9 cellular contexts compared by ENCODE assay signal in genomic region chr20:63552481-63553249, GRCh38. TPM values are rescaled to one million over a fixed set of nuclear protein-coding genes. Genes with fewer than 3 reads are reported as not detected.
DNase-seq lines count a peak whose midpoint lies in the region; ATAC-seq and TF ChIP-seq lines count a peak whose summit lies in the region.
"Had no signal": no experiment of that assay in that cellular context is flagged by ENCODE, and none has a peak within 500 bp of the region (broad histone marks: within the 10 kb centered on the region; RNA-seq: fewer than 3 reads in every experiment).

No MANE protein-coding gene starts in this region.

- peak overlapping the region; percentile 93 to 98 (median 97) for H3K27ac Mint-ChIP-seq in CD4-positive, alpha-beta memory T cell
- H3K27ac Mint-ChIP-seq in dendritic cell treated with granulocyte-macrophage colony-stimulating factor and Interleukin-4, amounts not matched to agents 40 ng/mL and 50 ng/mL, for 4 days: no peak overlapping the region

- H3K4me2 ChIP-seq in PC-3 (ENCODE audit: low read length): 0 out of 2 replicates have a peak overlapping the region, but pooled peaks have one; percentile 5

- TSS peak; percentile 26 for BruUV-seq in PC-3 (replicated peaks; lab: Mats Ljungman, UMichigan)

- H3K4me3 ChIP-seq in CD4-positive, alpha-beta memory T cell (ENCODE audit: low read length in 2 of 2): peak overlapping the region in 1 of 2 donors; percentile 30
- H3K4me3 ChIP-seq in PC-3 (ENCODE audit: low read length): no peak overlapping the region
- no peak overlapping the region for H3K4me3 ChIP-seq in sigmoid colon

- CTCF ChIA-PET in CD4-positive, alpha-beta memory T cell (lab: Charles Lee; ENCODE audit: partially characterized antibody): interaction anchor here (0.6 to 4.7 kb wide), 3 partner anchors 15 to 75 kb away, joined by 3 to 33 read pairs (median 3); partner anchors contain the start of gene PTK6
- CTCF ChIA-PET in PC-3 (lab: Charles Lee): no interaction called here

- WGBS in sigmoid colon, 2 donors: 31 to 38% methylated on average over 15 of the region's 15 CpGs

- no peak overlapping the region for H3K9ac ChIP-seq in PC-3 (ENCODE audit: low read length)

- H4K20me1 ChIP-seq in PC-3 (ENCODE audit: low read length): no peaks in the 10 kb centered on the region

- DNase-seq in CD4-positive, alpha-beta memory T cell: peak; percentile 79 to 84 (median 82)
- DNase-seq in PC-3 (peak; percentile 18), GM13977 (ENCODE audit: low spot score) (no peak), sigmoid colon (no peak), NCI-H1694 (lab: John Stamatoyannopoulos, UW) (no peak), D341Med (ENCODE audit: low spot score) (no peak)

- 0 out of 2 replicates have a peak overlapping the region, but pooled peaks have one; percentile 21 for H2AFZ ChIP-seq in PC-3 (ENCODE audit: low read length)

- POLR2A ChIA-PET in CD4-positive, alpha-beta memory T cell (lab: Charles Lee; ENCODE audit: partially characterized antibody): interaction anchor here (0.7 to 3.1 kb wide), 20 partner anchors 9 to 428 kb away, joined by 3 to 32 read pairs (median 5); partner anchors contain the start of genes ARFRP1, GMEB2, HELZ2 and LIME1
- POLR2A ChIA-PET in PC-3 (lab: Charles Lee; ENCODE audit: unreplicated experiment): no interaction called here

- H3K36me3 Mint-ChIP-seq in CD4-positive, alpha-beta memory T cell: no peaks in the 10 kb centered on the region
- H3K36me3 Mint-ChIP-seq in dendritic cell treated with granulocyte-macrophage colony-stimulating factor and Interleukin-4, amounts not matched to agents 40 ng/mL and 50 ng/mL, for 4 days (ENCODE audit: low read depth): peaks cover 6% of the 10 kb centered on the region

- peaks cover 22% of the 10 kb centered on the region for H3K4me1 ChIP-seq in CD4-positive, alpha-beta memory T cell (ENCODE audit: insufficient read depth, low read length)
- H3K4me1 ChIP-seq in PC-3 (ENCODE audit: insufficient read depth, low read length): peaks cover 15% of the 10 kb centered on the region
- peaks cover 0 to 14% (median 11%) of the 10 kb centered on the region in 4 donors for H3K4me1 ChIP-seq in sigmoid colon

- ATAC-seq in GM21737 (IDR thresholded peaks at IDR 0.05; ENCODE audit: unreplicated experiment): peak; percentile 21
- no peak for ATAC-seq in PC-3

- peak overlapping the region; percentile 69 for H3K27ac ChIP-seq in CD4-positive, alpha-beta memory T cell (ENCODE audit: low read depth, low read length)
- H3K27ac ChIP-seq in PC-3 (ENCODE audit: low read length) (no peak overlapping the region), sigmoid colon (no peak overlapping the region)

- H3K27me3 ChIP-seq in CD4-positive, alpha-beta memory T cell (ENCODE audit: insufficient read depth, low read length): no peaks in the 10 kb centered on the region
- H3K27me3 ChIP-seq in PC-3 (ENCODE audit: low read length) (no peaks in the 10 kb centered on the region), sigmoid colon (peaks cover 10 to 64% (median 52%) of the 10 kb centered on the region in 3 donors)

- H3K9me3 Mint-ChIP-seq in CD4-positive, alpha-beta memory T cell: no peaks in the 10 kb centered on the region
- no peaks in the 10 kb centered on the region for H3K9me3 Mint-ChIP-seq in dendritic cell treated with granulocyte-macrophage colony-stimulating factor and Interleukin-4, amounts not matched to agents 40 ng/mL and 50 ng/mL, for 4 days

- no peaks in the 10 kb centered on the region for H3F3A ChIP-seq in PC-3 (ENCODE audit: low read length, unreplicated experiment)

- H3K4me3 Mint-ChIP-seq in CD4-positive, alpha-beta memory T cell: peak overlapping the region; percentile 68 to 92 (median 76)
- H3K4me3 Mint-ChIP-seq in dendritic cell treated with granulocyte-macrophage colony-stimulating factor and Interleukin-4, amounts not matched to agents 40 ng/mL and 50 ng/mL, for 4 days: peak overlapping the region; percentile 75

- no peaks in the 10 kb centered on the region for H3K9me2 ChIP-seq in PC-3 (replicated peaks; ENCODE audit: low read length)

- TF ChIP-seq CTCF in PC-3 (conservative IDR thresholded peaks at IDR 0.05; ENCODE audit: low read depth, low read length) (no peak), GM13977 (IDR thresholded peaks at IDR 0.05; ENCODE audit: extremely low read depth, insufficient read depth, missing control alignments) (no peak), sigmoid colon (IDR thresholded peaks at IDR 0.05) (no peak)

- H3K27me3 Mint-ChIP-seq in CD4-positive, alpha-beta memory T cell: peaks cover 0 to 6% of the 10 kb centered on the region in 2 donors
- peaks cover 93% of the 10 kb centered on the region for H3K27me3 Mint-ChIP-seq in dendritic cell treated with granulocyte-macrophage colony-stimulating factor and Interleukin-4, amounts not matched to agents 40 ng/mL and 50 ng/mL, for 4 days

- TF ChIP-seq POLR2A in sigmoid colon (IDR thresholded peaks at IDR 0.05): no peak

- TF ChIP-seq EP300 in sigmoid colon (IDR thresholded peaks at IDR 0.05): no peak

- no peaks in the 10 kb centered on the region for H3K9me3 ChIP-seq in CD4-positive, alpha-beta memory T cell (ENCODE audit: control insufficient read depth in 1 of 2, low read length in 2 of 2)
- no peaks in the 10 kb centered on the region for H3K9me3 ChIP-seq in PC-3 (ENCODE audit: low read length)
- no peaks in the 10 kb centered on the region for H3K9me3 ChIP-seq in sigmoid colon

- in situ Hi-C loops in GM13977 (cut with MboI; ENCODE audit: low pct_unique_long_range_greater_than_20kb, low sequenced_read_pairs, unreplicated experiment): no loop called here

- H3K4me1 Mint-ChIP-seq in CD4-positive, alpha-beta memory T cell: peaks cover 5 to 27% (median 14%) of the 10 kb centered on the region in 4 donors
- peaks cover 11% of the 10 kb centered on the region for H3K4me1 Mint-ChIP-seq in dendritic cell treated with granulocyte-macrophage colony-stimulating factor and Interleukin-4, amounts not matched to agents 40 ng/mL and 50 ng/mL, for 4 days (ENCODE audit: low read depth)

- no peaks in the 10 kb centered on the region for H3K79me2 ChIP-seq in PC-3 (ENCODE audit: low read length)

- intact Hi-C loops in CD4-positive, alpha-beta memory T cell (cut with micrococcal nuclease): loop anchor here (1.0 to 5.0 kb wide), 7 partner anchors 15 to 106 kb away; partner anchors contain the start of genes GMEB2, HELZ2, PPDPF and PTK6
- intact Hi-C loops in PC-3 (cut with micrococcal nuclease): no loop called here
- intact Hi-C loops in dendritic cell treated with granulocyte-macrophage colony-stimulating factor and Interleukin-4, amounts not matched to agents 40 ng/mL and 50 ng/mL, for 4 days (cut with micrococcal nuclease): no loop called here
- intact Hi-C loops in sigmoid colon (cut with DNase I): no loop called here

- no peaks in the 10 kb centered on the region for H3K36me3 ChIP-seq in CD4-positive, alpha-beta memory T cell (ENCODE audit: insufficient read depth, low read length)
- no peaks in the 10 kb centered on the region for H3K36me3 ChIP-seq in PC-3 (ENCODE audit: low read depth, low read length)
- H3K36me3 ChIP-seq in sigmoid colon: no peaks in the 10 kb centered on the region

RNA-seq across cellular contexts. Expression of gene FNDC11, which starts 1.3 kb away (rescaled TPM):
- total RNA-seq in CD4-positive, alpha-beta memory T cell: 1 to 10 TPM in 1 of 2 experiments, under 1 TPM in 1; 0.38 to 1.2 TPM
- 1 to 10 TPM in 1 of 2 donors, under 1 TPM in 1; 0.41 to 1.5 TPM for polyA plus RNA-seq in CD4-positive, alpha-beta memory T cell
- total RNA-seq in PC-3 (2014; rRNA removed) (0.40 and 1.8 TPM in 2 replicates), sigmoid colon (under 1 TPM; 0.16 to 0.55 (median 0.45) TPM)
- polyA plus RNA-seq in sigmoid colon: under 1 TPM in 2 of 3 donors, not detected in 1; under 0.01 to 0.47 TPM

RNA-seq across cellular contexts. Expression of gene SRMS, which starts 5.1 kb away (rescaled TPM):
- total RNA-seq in CD4-positive, alpha-beta memory T cell: not detected
- polyA plus RNA-seq in CD4-positive, alpha-beta memory T cell: not detected
- 0.22 and 0.63 TPM in 2 replicates for total RNA-seq in PC-3 (2014; rRNA removed)
- total RNA-seq in sigmoid colon: not detected
- polyA plus RNA-seq in sigmoid colon: 1 to 10 TPM in 1 of 3 donors, under 1 TPM in 1, not detected in 1; 0.19 to 2.4 TPM
- total RNA-seq: right cardiac atrium had no signal
- polyA plus RNA-seq: right cardiac atrium had no signal

RNA-seq across cellular contexts. Expression of gene PTK6, which starts 15.5 kb away (rescaled TPM):
- not detected for total RNA-seq in CD4-positive, alpha-beta memory T cell
- polyA plus RNA-seq in CD4-positive, alpha-beta memory T cell: under 1 TPM; 0.31 to 0.59 TPM
- total RNA-seq in PC-3 (2014; rRNA removed): 11.1 and 15.1 TPM in 2 replicates
- total RNA-seq in sigmoid colon: under 1 TPM in 2 of 4 donors, not detected in 2; 0.28 to 0.36 TPM
- 10 to 100 TPM; 59.5 to 80.7 (median 73.3) TPM for polyA plus RNA-seq in sigmoid colon

RNA-seq across cellular contexts. Expression of gene HELZ2, which starts 21.4 kb away (rescaled TPM):
- total RNA-seq in CD4-positive, alpha-beta memory T cell: 10 to 100 TPM; 39.6 to 45.4 TPM
- polyA plus RNA-seq in CD4-positive, alpha-beta memory T cell: 1 to 10 TPM; 2.0 to 6.4 TPM
- total RNA-seq in PC-3 (2014; rRNA removed) (33.4 and 77.2 TPM in 2 replicates), sigmoid colon (10 to 100 TPM in 3 of 4 donors, 1 to 10 TPM in 1; 9.5 to 48.1 (median 15.4) TPM)
- 10 to 100 TPM in 1 of 3 donors, 1 to 10 TPM in 2; 1.2 to 38.4 (median 3.5) TPM for polyA plus RNA-seq in sigmoid colon

RNA-seq across cellular contexts. Expression of gene PPDPF, which starts 32.1 kb away (rescaled TPM):
- total RNA-seq in CD4-positive, alpha-beta memory T cell: 100 to 1,000 TPM; 208 to 229 TPM
- 100 to 1,000 TPM in 1 of 2 donors, 10 to 100 TPM in 1; 29.4 to 152 TPM for polyA plus RNA-seq in CD4-positive, alpha-beta memory T cell
- 245 and 256 TPM in 2 replicates for total RNA-seq in PC-3 (2014; rRNA removed)
- 100 to 1,000 TPM in 3 of 4 donors, 10 to 100 TPM in 1; 82.8 to 244 (median 146) TPM for total RNA-seq in sigmoid colon
- 1,000 to 10,000 TPM in 2 of 3 donors, 100 to 1,000 TPM in 1; 658 to 1,688 (median 1,153) TPM for polyA plus RNA-seq in sigmoid colon

Comparison
In these comparisons a context has a peak if more than half of its experiments do, and no peak if none do; other contexts are left out.
1. DNase-seq: peak in CD4-positive, alpha-beta memory T cell (5 of 5) and PC-3 (single experiment); none in GM13977 (single experiment), sigmoid colon (single experiment), NCI-H1694 (single experiment) and D341Med (single experiment).